Comparison of ENCODE assay signal across 9 cellular contexts in genomic region chr3:51099794-51100542, GRCh38.
DNase-seq lines count a peak whose midpoint lies in the region; FAIRE-seq and TF ChIP-seq lines count a peak whose summit lies in the region.
"Had no signal": no experiment of that assay in that cellular context is flagged by ENCODE, and none has a peak within 500 bp of the region (broad histone marks: within the 10 kb centered on the region; RNA-seq: fewer than 3 reads in every experiment).

No MANE protein-coding gene starts in this region.

- H4K20me1 ChIP-seq in keratinocyte (ENCODE audit: control insufficient read depth, extremely low read depth, insufficient read depth, low read length): no peaks in the 10 kb centered on the region

- H3K36me3 Mint-ChIP-seq in brain: peaks cover 36% of the 10 kb centered on the region
- H3K36me3 Mint-ChIP-seq: naive B cell had no signal

- FAIRE-seq in keratinocyte (lab: Jason Lieb, UNC) (peak; percentile 85), GM12891 (lab: Jason Lieb, UNC) (no peak)

- H3K27me3 Mint-ChIP-seq in brain: no peaks in the 10 kb centered on the region

- H3K4me3 ChIP-seq in GM06990 (replicated peaks; ENCODE audit: low read depth, low read length) (no peak overlapping the region), keratinocyte (ENCODE audit: control insufficient read depth in 2 of 3, extremely low read depth in 1 of 3, insufficient read depth in 2 of 3, low read depth in 1 of 3, low read length in 3 of 3) (no peak overlapping the region), tibial nerve (no peak overlapping the region)

- no peaks in the 10 kb centered on the region for H3K9me1 ChIP-seq in keratinocyte (ENCODE audit: control insufficient read depth, extremely low read depth, insufficient read depth, low read length)

- no peak overlapping the region for H3K4me3 Mint-ChIP-seq in brain
- H3K4me3 Mint-ChIP-seq: naive B cell had no signal

- H2AFZ ChIP-seq in keratinocyte (ENCODE audit: control insufficient read depth, low read length): no peak overlapping the region

- H3K36me3 ChIP-seq in GM06990 (ENCODE audit: control insufficient read depth, insufficient read depth, low read length) (no peaks in the 10 kb centered on the region), keratinocyte (ENCODE audit: control insufficient read depth in 2 of 2, extremely low read depth in 1 of 2, insufficient read depth in 2 of 2, low read length in 2 of 2) (no peaks in the 10 kb centered on the region), tibial nerve (no peaks in the 10 kb centered on the region)

- no peaks in the 10 kb centered on the region for H3K27me3 ChIP-seq in GM06990 (replicated peaks; ENCODE audit: control insufficient read depth, insufficient read depth, low read length)
- no peaks in the 10 kb centered on the region for H3K27me3 ChIP-seq in keratinocyte (ENCODE audit: control insufficient read depth, extremely low read depth, insufficient read depth, low read length)
- no peaks in the 10 kb centered on the region for H3K27me3 ChIP-seq in tibial nerve

- no peaks in the 10 kb centered on the region for H3K9me3 ChIP-seq in keratinocyte (ENCODE audit: control insufficient read depth, low read depth, low read length)
- no peaks in the 10 kb centered on the region for H3K9me3 ChIP-seq in tibial nerve

- TF ChIP-seq POLR2A in tibial nerve (IDR thresholded peaks at IDR 0.05) (no peak), GM12891 (IDR thresholded peaks at IDR 0.05; ENCODE audit: low read depth, low read length) (no peak)

- no peak overlapping the region for H3K4me2 ChIP-seq in keratinocyte (ENCODE audit: control insufficient read depth, extremely low read depth, insufficient read depth, low read depth, low read length)

- H3K4me1 Mint-ChIP-seq in brain: peaks cover 9% of the 10 kb centered on the region
- H3K4me1 Mint-ChIP-seq: naive B cell had no signal

- peak; percentile 10 for DNase-seq in AG09319 (ENCODE audit: extremely low read depth, low read depth)
- no peak for DNase-seq in GM06990 (ENCODE audit: extremely low read depth, insufficient read length)
- DNase-seq in NCI-H226: peak; percentile 38
- no peak for DNase-seq in keratinocyte (ENCODE audit: low read depth, low spot score)
- peak in 1 of 2 donors; percentile 64 for DNase-seq in tibial nerve (ENCODE audit: low spot score in 2 of 2)
- no peak for DNase-seq in effector CD8-positive, alpha-beta T cell (lab: John Stamatoyannopoulos, UW)
- no peak for DNase-seq in GM12891 (ENCODE audit: insufficient read length, low spot score)
- DNase-seq: naive B cell had no signal

- no peaks in the 10 kb centered on the region for H3K79me2 ChIP-seq in keratinocyte (ENCODE audit: control insufficient read depth, insufficient read depth, low read length)

- H3K27ac Mint-ChIP-seq in brain: no peak overlapping the region

- no peak for TF ChIP-seq EP300 in tibial nerve (IDR thresholded peaks at IDR 0.05)

- no peak overlapping the region for H3K9ac ChIP-seq in keratinocyte (ENCODE audit: control insufficient read depth, extremely low read depth, insufficient read depth, low read length)

- H3K27ac ChIP-seq in keratinocyte (ENCODE audit: control insufficient read depth, insufficient read depth, low read length) (no peak overlapping the region), tibial nerve (no peak overlapping the region)

- dilution Hi-C loops in keratinocyte (cut with MboI; ENCODE audit: extremely low pct_ligation_motif_present, low sequenced_read_pairs): loop anchor here (25.0 kb wide), 1 partner anchor 262 kb away; no protein-coding TSS in a partner anchor

- H3K4me1 ChIP-seq in keratinocyte (ENCODE audit: control insufficient read depth, extremely low read depth, insufficient read depth, low read length) (no peaks in the 10 kb centered on the region), tibial nerve (no peaks in the 10 kb centered on the region)

- WGBS in tibial nerve, 2 donors: 51 to 58% methylated on average over 3 of the region's 3 CpGs

- peaks cover 5 to 9% (median 8%) of the 10 kb centered on the region in 5 experiments for H3K9me3 Mint-ChIP-seq in brain

- peak; percentile 85 for TF ChIP-seq CTCF in AG09319 (IDR thresholded peaks at IDR 0.05; ENCODE audit: low read depth, low read length)
- TF ChIP-seq CTCF in GM06990 (IDR thresholded peaks at IDR 0.05; ENCODE audit: insufficient read depth, low read length, poor library complexity, severe bottlenecking): peak; percentile 62
- TF ChIP-seq CTCF in brain (conservative IDR thresholded peaks at IDR 0.05): peak; percentile 39 to 71
- peak; percentile 60 to 78 (median 74) for TF ChIP-seq CTCF in keratinocyte (optimal IDR thresholded peaks at IDR 0.05 in 1 of 3, IDR thresholded peaks at IDR 0.05 in 1 of 3, conservative IDR thresholded peaks at IDR 0.05 in 1 of 3; ENCODE audit: extremely low read depth in 1 of 3, insufficient read depth in 2 of 3, low read length in 3 of 3)
- peak; percentile 21 to 34 (median 31) for TF ChIP-seq CTCF in tibial nerve (IDR thresholded peaks at IDR 0.05)

TF ChIP-seq in GM12891, 5 proteins besides CTCF, POLR2A, EP300 and RAD21:
- no peak for TF ChIP-seq SPI1 (IDR thresholded peaks at IDR 0.05; ENCODE audit: low read depth, low read length)
- TF ChIP-seq POU2F2 (IDR thresholded peaks at IDR 0.05; ENCODE audit: low read depth, low read length): no peak
- TF ChIP-seq TAF1 (IDR thresholded peaks at IDR 0.05; ENCODE audit: low read depth, low read length): no peak
- TF ChIP-seq POLR2AphosphoS5 (IDR thresholded peaks at IDR 0.05; ENCODE audit: low read depth, low read length): no peak
- TF ChIP-seq PAX5 (IDR thresholded peaks at IDR 0.05; ENCODE audit: insufficient read depth, low read length, severe bottlenecking): no peak

Comparison
In these comparisons a context has a peak if more than half of its experiments do, and no peak if none do; other contexts are left out.
1. DNase-seq: peak in AG09319 (single experiment) and NCI-H226 (single experiment); none in GM06990 (single experiment), keratinocyte (single experiment), effector CD8-positive, alpha-beta T cell (single experiment) and GM12891 (single experiment).
2. CTCF ChIP-seq: peak in every context shown above with its lines; median percentile 85 in AG09319; 74 in keratinocyte; 62 in GM06990; 55 in brain; 31 in tibial nerve.